Comparison of ENCODE assay signal across 9 cellular contexts in genomic region chr22:50506611-50507420, GRCh38. TPM values are rescaled to one million over a fixed set of nuclear protein-coding genes. Genes with fewer than 3 reads are reported as not detected.
DNase-seq lines count a peak whose midpoint lies in the region; ATAC-seq lines count a peak whose summit lies in the region.
"Had no signal": no experiment of that assay in that cellular context is flagged by ENCODE, and none has a peak within 500 bp of the region (broad histone marks: within the 10 kb centered on the region; RNA-seq: fewer than 3 reads in every experiment).

No MANE protein-coding gene starts in this region.

- peak overlapping the region; percentile 77 for H3K4me3 ChIP-seq in right cardiac atrium (ENCODE audit: low read length)
- peak overlapping the region; percentile 93 to 96 (median 94) for H3K4me3 ChIP-seq in skeletal muscle tissue (ENCODE audit: low read length in 3 of 3)

- peaks cover 37% of the 10 kb centered on the region for H3K36me3 Mint-ChIP-seq in activated T-helper 17 cell treated with anti-CD3 and anti-CD28 coated beads, Interleukin-2, amount 50 U/mL, for 72 hours (ENCODE audit: low read depth)

- peak overlapping the region; percentile 91 for H3K4me3 Mint-ChIP-seq in activated T-helper 17 cell treated with anti-CD3 and anti-CD28 coated beads, Interleukin-2, amount 50 U/mL, for 72 hours

- DNase-seq in ELF-1 (ENCODE audit: low read depth, low spot score) = peak; percentile 68
- peak; percentile 52 to 74 (median 73) for DNase-seq in right cardiac atrium
- no peak for DNase-seq in KG1 (lab: John Stamatoyannopoulos, UW)
- no peak for DNase-seq in activated CD8-positive, alpha-beta memory T cell treated with anti-CD3 and anti-CD28 coated beads for 24 hours

- peak overlapping the region; percentile 84 to 97 (median 97) for H3K9ac ChIP-seq in skeletal muscle tissue (ENCODE audit: low read depth in 1 of 3, low read length in 3 of 3)

- no peaks in the 10 kb centered on the region for H3K27me3 ChIP-seq in right cardiac atrium (ENCODE audit: control insufficient read depth, insufficient read depth)
- no peaks in the 10 kb centered on the region for H3K27me3 ChIP-seq in skeletal muscle tissue (ENCODE audit: control insufficient read depth in 3 of 3, insufficient read depth in 3 of 3, low read length in 3 of 3)

- peaks cover 11% of the 10 kb centered on the region for H3K4me1 Mint-ChIP-seq in activated T-helper 17 cell treated with anti-CD3 and anti-CD28 coated beads, Interleukin-2, amount 50 U/mL, for 72 hours

- WGBS in right cardiac atrium = 25% methylated on average over 21 of the region's 21 CpGs

- H3K27ac ChIP-seq in right cardiac atrium (ENCODE audit: low read length) (peak overlapping the region; percentile 65), skeletal muscle tissue (ENCODE audit: low read depth, low read length) (peak overlapping the region; percentile 89)

- H3K27ac Mint-ChIP-seq in activated T-helper 17 cell treated with anti-CD3 and anti-CD28 coated beads, Interleukin-2, amount 50 U/mL, for 72 hours = peak overlapping the region; percentile 87

- peaks cover 12 to 24% (median 23%) of the 10 kb centered on the region in 3 donors for H3K36me3 ChIP-seq in skeletal muscle tissue (ENCODE audit: control insufficient read depth in 3 of 3, insufficient read depth in 3 of 3, low read length in 3 of 3)

- H3K4me1 ChIP-seq in right cardiac atrium (ENCODE audit: control insufficient read depth, insufficient read depth, low read length) (no peaks in the 10 kb centered on the region), skeletal muscle tissue (ENCODE audit: control insufficient read depth in 3 of 3, insufficient read depth in 3 of 3, low read length in 3 of 3) (peaks cover 22 to 32% (median 23%) of the 10 kb centered on the region in 3 donors)

- ATAC-seq in HG03097 (IDR thresholded peaks at IDR 0.05; ENCODE audit: low FRiP score, unreplicated experiment) (peak; percentile 10), right cardiac atrium (peak; percentile 5 to 35), HG02852 (IDR thresholded peaks at IDR 0.05; ENCODE audit: unreplicated experiment) (no peak)
- no peak for ATAC-seq in activated T-helper 17 cell treated with anti-CD3 and anti-CD28 coated beads, Interleukin-2, amount 50 U/mL, for 72 hours (replicated peaks)

- H3K9me3 ChIP-seq in right cardiac atrium (ENCODE audit: control insufficient read depth, low read length) (no peaks in the 10 kb centered on the region), skeletal muscle tissue (ENCODE audit: control insufficient read depth in 3 of 3, low read length in 3 of 3) (no peaks in the 10 kb centered on the region)

- no peaks in the 10 kb centered on the region for H3K27me3 Mint-ChIP-seq in activated T-helper 17 cell treated with anti-CD3 and anti-CD28 coated beads, Interleukin-2, amount 50 U/mL, for 72 hours

- intact Hi-C loops in right cardiac atrium (cut with DNase I) = loop anchor here in 2 of 4 donors (10.0 kb wide), 2 partner anchors 262 to 272 kb away; partner anchors contain the start of gene TUBGCP6 (in 1 of the 2)

- no peaks in the 10 kb centered on the region for H3K9me3 Mint-ChIP-seq in activated T-helper 17 cell treated with anti-CD3 and anti-CD28 coated beads, Interleukin-2, amount 50 U/mL, for 72 hours

RNA-seq across cellular contexts. Expression of gene LMF2, which starts 0.7 kb away (rescaled TPM):
- 10 to 100 TPM; 61.3 to 89.0 TPM for total RNA-seq in activated T-helper 17 cell treated with anti-CD3 and anti-CD28 coated beads, Interleukin-2, amount 50 U/mL, for 72 hours
- total RNA-seq in right cardiac atrium (10 to 100 TPM; 32.2 to 33.7 (median 33.3) TPM), skeletal muscle tissue (12.5 TPM)
- 29.0 TPM for polyA plus RNA-seq in right cardiac atrium

RNA-seq across cellular contexts. Expression of gene NCAPH2, which starts 1.2 kb away (rescaled TPM):
- 100 to 1,000 TPM; 112 to 138 TPM for total RNA-seq in activated T-helper 17 cell treated with anti-CD3 and anti-CD28 coated beads, Interleukin-2, amount 50 U/mL, for 72 hours
- 10 to 100 TPM; 23.3 to 35.0 (median 28.6) TPM for total RNA-seq in right cardiac atrium
- polyA plus RNA-seq in right cardiac atrium = 29.1 TPM
- total RNA-seq in skeletal muscle tissue = 34.4 TPM

RNA-seq across cellular contexts. Expression of gene SCO2, which starts 18.6 kb away (rescaled TPM):
- 1 to 10 TPM; 2.8 to 9.9 TPM for total RNA-seq in activated T-helper 17 cell treated with anti-CD3 and anti-CD28 coated beads, Interleukin-2, amount 50 U/mL, for 72 hours
- total RNA-seq in right cardiac atrium (1 to 10 TPM in 2 of 4 donors, not detected in 2; 1.4 to 2.2 TPM), skeletal muscle tissue (0.52 TPM)
- not detected for polyA plus RNA-seq in right cardiac atrium

RNA-seq across cellular contexts. Expression of gene MIOX, which starts 20.2 kb away (rescaled TPM):
- total RNA-seq in activated T-helper 17 cell treated with anti-CD3 and anti-CD28 coated beads, Interleukin-2, amount 50 U/mL, for 72 hours = under 1 TPM; 0.24 to 0.53 TPM
- total RNA-seq in right cardiac atrium (not detected), skeletal muscle tissue (not detected)
- not detected for polyA plus RNA-seq in right cardiac atrium
- total RNA-seq: SK-MEL-5 had no signal

RNA-seq across cellular contexts. Expression of gene TYMP, which starts 23.0 kb away (rescaled TPM):
- 10 to 100 TPM; 73.0 to 74.0 TPM for total RNA-seq in activated T-helper 17 cell treated with anti-CD3 and anti-CD28 coated beads, Interleukin-2, amount 50 U/mL, for 72 hours
- 10 to 100 TPM; 14.6 to 35.5 (median 19.3) TPM for total RNA-seq in right cardiac atrium
- polyA plus RNA-seq in right cardiac atrium = 18.5 TPM
- total RNA-seq in skeletal muscle tissue = 8.9 TPM

Comparison
In these comparisons a context has a peak if more than half of its experiments do, and no peak if none do; other contexts are left out.
1. DNase-seq: peak in ELF-1 (single experiment) and right cardiac atrium (3 of 3); none in KG1 (single experiment) and activated CD8-positive, alpha-beta memory T cell treated with anti-CD3 and anti-CD28 coated beads for 24 hours (single experiment).
2. ATAC-seq: peak in HG03097 (single experiment) and right cardiac atrium (2 of 2); none in activated T-helper 17 cell treated with anti-CD3 and anti-CD28 coated beads, Interleukin-2, amount 50 U/mL, for 72 hours (single experiment) and HG02852 (single experiment).